ENCODE assay signal across 8 cellular contexts in the genomic region with DNA sequence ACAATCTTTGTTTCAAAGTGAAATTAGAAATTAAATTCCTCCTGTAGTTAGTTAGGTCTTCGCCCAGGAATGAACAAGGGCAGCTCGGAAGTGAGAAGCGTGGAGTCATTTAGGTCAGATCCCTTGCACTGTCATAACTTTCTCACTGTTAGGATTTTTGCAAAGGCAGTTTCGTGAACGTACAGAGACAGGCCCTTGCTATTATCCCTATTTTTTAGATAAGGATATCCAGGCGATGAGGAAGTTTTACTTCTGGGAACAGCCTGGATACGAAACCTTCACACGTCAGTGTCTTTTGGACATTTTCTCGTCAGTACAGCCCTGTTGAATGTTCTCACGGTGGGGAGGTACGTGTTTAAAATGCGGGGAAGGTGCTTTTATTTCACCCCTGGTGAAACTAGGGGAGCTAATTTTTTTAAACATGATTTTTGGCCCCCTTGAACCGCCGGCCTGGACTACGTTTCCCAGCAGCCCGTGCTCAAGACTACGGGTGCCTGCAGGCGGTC. TPM values are rescaled to one million over a fixed set of nuclear protein-coding genes. Genes with fewer than 3 reads are reported as not detected.
DNase-seq lines count a peak whose midpoint lies in the region; ATAC-seq and TF ChIP-seq lines count a peak whose summit lies in the region.

No MANE protein-coding gene starts in this region.

- POLR2A ChIA-PET in A673 (lab: Charles Lee; ENCODE audit: low non-redundant PET): no interaction called here

- WGBS in esophagus squamous epithelium, 2 donors: 15 to 29% methylated on average over 11 to 18 of the region's 18 CpGs

- H4K20me1 ChIP-seq in SU-DHL-6 (ENCODE audit: low read depth, low read length) (peaks cover 16% of the 10 kb centered on the region), neural cell (ENCODE audit: insufficient read depth) (no peaks in the 10 kb centered on the region)

- H3K9ac ChIP-seq in SU-DHL-6 (ENCODE audit: low read length) (peak overlapping the region; percentile 93), neural cell (ENCODE audit: low read length) (peak overlapping the region; percentile 94)

- H3F3A ChIP-seq in SU-DHL-6 (ENCODE audit: insufficient read depth): no peaks in the 10 kb centered on the region
- H3F3A ChIP-seq in neural cell (ENCODE audit: insufficient read depth, low read length, poor library complexity, severe bottlenecking): no peaks in the 10 kb centered on the region

- BruUV-seq in A673 (replicated peaks; lab: Mats Ljungman, UMichigan): no TSS peak

- no peaks in the 10 kb centered on the region for H3K36me3 ChIP-seq in A673 (ENCODE audit: insufficient read depth, low read length, poor library complexity, severe bottlenecking)
- peaks cover 4% of the 10 kb centered on the region; the same call in 1 of the 2 replicates for H3K36me3 ChIP-seq in SU-DHL-6 (ENCODE audit: low read length)
- no peaks in the 10 kb centered on the region for H3K36me3 ChIP-seq in esophagus squamous epithelium
- no peaks in the 10 kb centered on the region for H3K36me3 ChIP-seq in neural cell (ENCODE audit: insufficient read depth, low read length)

- CTCF ChIA-PET in A673 (lab: Charles Lee): interaction anchor here (1.6 kb wide), 1 partner anchor 18 kb away, joined by 4 read pairs; no protein-coding TSS in a partner anchor

- intact Hi-C loops in A673 (cut with micrococcal nuclease; ENCODE audit: unreplicated experiment) (no loop called here), esophagus squamous epithelium (cut with DNase I) (loop anchor here (10.0 kb wide), 1 partner anchor 71 kb away; the partner anchor contains the start of gene AKTIP)

- TF ChIP-seq CTCF in A673 (conservative IDR thresholded peaks at IDR 0.05; ENCODE audit: low read depth, low read length) (no peak), GM10266 (IDR thresholded peaks at IDR 0.05; ENCODE audit: control insufficient read depth, insufficient read depth, low read depth, missing control alignments) (no peak), SU-DHL-6 (IDR thresholded peaks at IDR 0.05; ENCODE audit: insufficient read depth, low read length, poor library complexity, severe bottlenecking) (no peak), esophagus squamous epithelium (IDR thresholded peaks at IDR 0.05) (peak in 2 of 6 experiments; percentile 8 to 18), neural cell (IDR thresholded peaks at IDR 0.05; ENCODE audit: poor library complexity, severe bottlenecking) (no peak)

- peak overlapping the region; percentile 88 for H3K4me3 ChIP-seq in A673 (ENCODE audit: low read depth, low read length, poor library complexity, severe bottlenecking)
- peak overlapping the region; percentile 89 for H3K4me3 ChIP-seq in SU-DHL-6 (ENCODE audit: insufficient read depth, low read length, poor library complexity, severe bottlenecking)
- H3K4me3 ChIP-seq in esophagus squamous epithelium: peak overlapping the region; percentile 86 to 99 (median 94)
- H3K4me3 ChIP-seq in neural cell (ENCODE audit: low read length): peak overlapping the region; percentile 99

- DNase-seq in A673 (ENCODE audit: low spot score) (peak; percentile 88), GM10266 (ENCODE audit: extremely low spot score) (peak; percentile 89), esophagus squamous epithelium (lab: John Stamatoyannopoulos, UW) (no peak), 8988T (no peak)

- H3K79me2 ChIP-seq in SU-DHL-6 (ENCODE audit: insufficient read depth, low read length): peaks cover 45% of the 10 kb centered on the region
- H3K79me2 ChIP-seq in neural cell (replicated peaks; ENCODE audit: insufficient read depth, low read length): peaks cover 31% of the 10 kb centered on the region

- H3K27me3 ChIP-seq in A673 (replicated peaks; ENCODE audit: insufficient read depth, low read depth, low read length, poor library complexity) (no peaks in the 10 kb centered on the region), SU-DHL-6 (ENCODE audit: low read length) (no peaks in the 10 kb centered on the region), esophagus squamous epithelium (no peaks in the 10 kb centered on the region), neural cell (ENCODE audit: insufficient read depth, low read depth, low read length) (no peaks in the 10 kb centered on the region)

- H3K9me2 ChIP-seq in SU-DHL-6 (replicated peaks; ENCODE audit: insufficient read depth, low read length) (no peaks in the 10 kb centered on the region), neural cell (ENCODE audit: insufficient read depth, low read length) (no peaks in the 10 kb centered on the region)

- no peaks in the 10 kb centered on the region for H3K9me3 ChIP-seq in A673 (ENCODE audit: low read depth, low read length, poor library complexity, severe bottlenecking)
- H3K9me3 ChIP-seq in SU-DHL-6 (ENCODE audit: insufficient read depth, low read length): no peaks in the 10 kb centered on the region
- no peaks in the 10 kb centered on the region for H3K9me3 ChIP-seq in esophagus squamous epithelium
- no peaks in the 10 kb centered on the region for H3K9me3 ChIP-seq in neural cell (ENCODE audit: low read length)

- no peak for TF ChIP-seq RAD21 in neural cell (conservative IDR thresholded peaks at IDR 0.05)

- H3K27ac ChIP-seq in A673 (ENCODE audit: low read depth, low read length, poor library complexity, severe bottlenecking): peak overlapping the region; percentile 87
- H3K27ac ChIP-seq in SU-DHL-6 (ENCODE audit: low read depth, low read length): peak overlapping the region; percentile 78; the same call in 1 of the 2 replicates
- peak overlapping the region; percentile 96 to 99 (median 98) for H3K27ac ChIP-seq in esophagus squamous epithelium
- no peak overlapping the region for H3K27ac ChIP-seq in neural cell (ENCODE audit: low read length)

- H2AFZ ChIP-seq in SU-DHL-6 (ENCODE audit: low read depth, low read length, severe bottlenecking) (peak overlapping the region; percentile 100), neural cell (ENCODE audit: low read depth, low read length) (peak overlapping the region; percentile 40)

- TF ChIP-seq EP300 in neural cell (conservative IDR thresholded peaks at IDR 0.05; ENCODE audit: poor library complexity, severe bottlenecking): no peak

- peak overlapping the region; percentile 96 for H3K4me2 ChIP-seq in SU-DHL-6 (ENCODE audit: low read depth, low read length, poor library complexity, severe bottlenecking)
- H3K4me2 ChIP-seq in neural cell (ENCODE audit: low read length): peak overlapping the region; percentile 59

- H3K4me1 ChIP-seq in A673 (ENCODE audit: insufficient read depth, low read length, poor library complexity, severe bottlenecking) (peaks cover 7% of the 10 kb centered on the region), esophagus squamous epithelium (peaks cover 2 to 36% (median 11%) of the 10 kb centered on the region in 3 donors)

- no peak for TF ChIP-seq POLR2A in esophagus squamous epithelium (IDR thresholded peaks at IDR 0.05)

- ATAC-seq in HG03280 (IDR thresholded peaks at IDR 0.05; ENCODE audit: unreplicated experiment): no peak
- no peak for ATAC-seq in HG03460 (IDR thresholded peaks at IDR 0.05; ENCODE audit: unreplicated experiment)

TF ChIP-seq in neural cell, 6 proteins besides CTCF, POLR2A, EP300 and RAD21:
- TF ChIP-seq SMC3 (conservative IDR thresholded peaks at IDR 0.05; ENCODE audit: poor library complexity): no peak
- TF ChIP-seq, protein P1, sequence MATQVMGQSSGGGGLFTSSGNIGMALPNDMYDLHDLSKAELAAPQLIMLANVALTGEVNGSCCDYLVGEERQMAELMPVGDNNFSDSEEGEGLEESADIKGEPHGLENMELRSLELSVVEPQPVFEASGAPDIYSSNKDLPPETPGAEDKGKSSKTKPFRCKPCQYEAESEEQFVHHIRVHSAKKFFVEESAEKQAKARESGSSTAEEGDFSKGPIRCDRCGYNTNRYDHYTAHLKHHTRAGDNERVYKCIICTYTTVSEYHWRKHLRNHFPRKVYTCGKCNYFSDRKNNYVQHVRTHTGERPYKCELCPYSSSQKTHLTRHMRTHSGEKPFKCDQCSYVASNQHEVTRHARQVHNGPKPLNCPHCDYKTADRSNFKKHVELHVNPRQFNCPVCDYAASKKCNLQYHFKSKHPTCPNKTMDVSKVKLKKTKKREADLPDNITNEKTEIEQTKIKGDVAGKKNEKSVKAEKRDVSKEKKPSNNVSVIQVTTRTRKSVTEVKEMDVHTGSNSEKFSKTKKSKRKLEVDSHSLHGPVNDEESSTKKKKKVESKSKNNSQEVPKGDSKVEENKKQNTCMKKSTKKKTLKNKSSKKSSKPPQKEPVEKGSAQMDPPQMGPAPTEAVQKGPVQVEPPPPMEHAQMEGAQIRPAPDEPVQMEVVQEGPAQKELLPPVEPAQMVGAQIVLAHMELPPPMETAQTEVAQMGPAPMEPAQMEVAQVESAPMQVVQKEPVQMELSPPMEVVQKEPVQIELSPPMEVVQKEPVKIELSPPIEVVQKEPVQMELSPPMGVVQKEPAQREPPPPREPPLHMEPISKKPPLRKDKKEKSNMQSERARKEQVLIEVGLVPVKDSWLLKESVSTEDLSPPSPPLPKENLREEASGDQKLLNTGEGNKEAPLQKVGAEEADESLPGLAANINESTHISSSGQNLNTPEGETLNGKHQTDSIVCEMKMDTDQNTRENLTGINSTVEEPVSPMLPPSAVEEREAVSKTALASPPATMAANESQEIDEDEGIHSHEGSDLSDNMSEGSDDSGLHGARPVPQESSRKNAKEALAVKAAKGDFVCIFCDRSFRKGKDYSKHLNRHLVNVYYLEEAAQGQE (IDR thresholded peaks at IDR 0.05; ENCODE audit: borderline replicate concordance): no peak
- no peak for TF ChIP-seq POLR2AphosphoS5 (IDR thresholded peaks at IDR 0.05)
- no peak for TF ChIP-seq TAF1 (IDR thresholded peaks at IDR 0.05; ENCODE audit: low read depth)
- TF ChIP-seq EZH2 (IDR thresholded peaks at IDR 0.05; ENCODE audit: borderline replicate concordance, insufficient read depth, low read length, poor library complexity, severe bottlenecking): no peak
- no peak for TF ChIP-seq MXI1 (conservative IDR thresholded peaks at IDR 0.05; ENCODE audit: poor library complexity, severe bottlenecking)

RNA-seq across cellular contexts. Expression of gene RBL2, which starts 0.3 kb away (rescaled TPM):
- 39.6 and 44.6 TPM in 2 replicates for total RNA-seq in A673 (2021)
- total RNA-seq in esophagus squamous epithelium: 10 to 100 TPM; 31.8 to 88.1 (median 45.3) TPM
- 146 and 150 TPM in 2 replicates for polyA plus RNA-seq in neural cell
- polyA minus RNA-seq in neural cell: 114 and 121 TPM in 2 replicates

Comparison
In these comparisons a context has a peak if more than half of its experiments do, and no peak if none do; other contexts are left out.
1. DNase-seq: peak in A673 (single experiment) and GM10266 (single experiment); none in esophagus squamous epithelium (single experiment) and 8988T (single experiment).
2. Peak in every context shown above with its lines, with median percentiles within 50 percentile points of each other: H3K4me3 ChIP-seq.